ENCODE assay signal across 31 cellular contexts in genomic region chr1:109338091-109338490, GRCh38. TPM values are rescaled to one million over a fixed set of nuclear protein-coding genes. Genes with fewer than 3 reads are reported as not detected.
"Had no signal": no experiment of that assay in that cellular context is flagged by ENCODE, and none has a peak within 500 bp of the region (broad histone marks: within the 10 kb centered on the region; RNA-seq: fewer than 3 reads in every experiment).

No MANE protein-coding gene starts in this region.

- DNase-seq: heart left ventricle; hypothalamus; islet precursor cell; left ventricle myocardium inferior; mesendoderm; naive B cell; natural killer cell; occipital lobe; right lobe of liver; stimulated activated CD4-positive, alpha-beta T cell treated with anti-CD3 and anti-CD28 coated beads, Interleukin-4, amount 100 ng/mL, for 24 hours; stimulated activated naive CD4-positive, alpha-beta T cell; tibial artery; trophoblast cell; upper lobe of right lung had no signal

- H2AFZ ChIP-seq: parathyroid adenoma had no signal

- H3K4me1 ChIP-seq: parathyroid adenoma, suprapubic skin had no signal

- H3K36me3 Mint-ChIP-seq: naive B cell; natural killer cell; stimulated activated effector memory CD8-positive, alpha-beta T cell treated with anti-CD3 and anti-CD28 coated beads, Interleukin-12 subunit alpha, Interleukin-12 subunit beta, amount 100 ng/mL, for 72 hours had no signal

- H3K4me3 Mint-ChIP-seq: mesothelial cell of epicardium; naive B cell; natural killer cell; stimulated activated effector memory CD8-positive, alpha-beta T cell treated with anti-CD3 and anti-CD28 coated beads, Interleukin-12 subunit alpha, Interleukin-12 subunit beta, amount 100 ng/mL, for 72 hours; stimulated activated naive CD8-positive, alpha-beta T cell treated with anti-CD3 and anti-CD28 coated beads, Interleukin-15, Interleukin-2, amounts not matched to agents 100 ng/mL and 50 ng/mL, for 24 hours had no signal

- H3K27ac ChIP-seq: heart left ventricle, left ventricle myocardium inferior, neutrophil, parathyroid adenoma, right atrium auricular region, right lobe of liver, skin epidermis, suprapubic skin, thoracic aorta, tibial artery, upper lobe of right lung had no signal

- H3K79me2 ChIP-seq: parathyroid adenoma had no signal

- ATAC-seq: heart left ventricle; natural killer cell; right lobe of liver; stimulated activated effector memory CD8-positive, alpha-beta T cell treated with anti-CD3 and anti-CD28 coated beads, Interleukin-12 subunit alpha, Interleukin-12 subunit beta, amount 100 ng/mL, for 72 hours; upper lobe of right lung had no signal

- H3K4me3 ChIP-seq: heart left ventricle, left ventricle myocardium inferior, lung, right atrium auricular region, right lobe of liver, skin epidermis, suprapubic skin, thoracic aorta, tibial artery, upper lobe of right lung had no signal

- H3K9me3 Mint-ChIP-seq: natural killer cell; stimulated activated effector memory CD8-positive, alpha-beta T cell treated with anti-CD3 and anti-CD28 coated beads, Interleukin-12 subunit alpha, Interleukin-12 subunit beta, amount 100 ng/mL, for 72 hours; stimulated activated naive CD8-positive, alpha-beta T cell treated with anti-CD3 and anti-CD28 coated beads, Interleukin-15, Interleukin-2, amounts not matched to agents 100 ng/mL and 50 ng/mL, for 24 hours had no signal

- H3K4me1 Mint-ChIP-seq: naive B cell; natural killer cell; stimulated activated effector memory CD8-positive, alpha-beta T cell treated with anti-CD3 and anti-CD28 coated beads, Interleukin-12 subunit alpha, Interleukin-12 subunit beta, amount 100 ng/mL, for 72 hours had no signal

- H3K9ac ChIP-seq: parathyroid adenoma had no signal

- H3K27me3 Mint-ChIP-seq: naive B cell; stimulated activated naive CD8-positive, alpha-beta T cell treated with anti-CD3 and anti-CD28 coated beads, Interleukin-15, Interleukin-2, amounts not matched to agents 100 ng/mL and 50 ng/mL, for 24 hours had no signal

- H3K9me3 ChIP-seq: left ventricle myocardium inferior, neutrophil, right atrium auricular region, right lobe of liver, suprapubic skin, thoracic aorta, tibial artery, upper lobe of right lung had no signal

- H3K27ac Mint-ChIP-seq: mesothelial cell of epicardium; natural killer cell; stimulated activated effector memory CD8-positive, alpha-beta T cell treated with anti-CD3 and anti-CD28 coated beads, Interleukin-12 subunit alpha, Interleukin-12 subunit beta, amount 100 ng/mL, for 72 hours; stimulated activated naive CD8-positive, alpha-beta T cell treated with anti-CD3 and anti-CD28 coated beads, Interleukin-15, Interleukin-2, amounts not matched to agents 100 ng/mL and 50 ng/mL, for 24 hours had no signal

- H3K27me3 ChIP-seq: heart left ventricle, neutrophil, right atrium auricular region, right lobe of liver, suprapubic skin, tibial artery, upper lobe of right lung had no signal

RNA-seq across cellular contexts. Expression of gene MYBPHL, which starts 31.3 kb away (rescaled TPM):
- total RNA-seq: kidney epithelial cell, lower leg skin, mesothelial cell of epicardium, mononuclear cell, natural killer cell, occipital lobe, osteocyte, pulmonary artery endothelial cell, renal cortical epithelial cell, right lobe of liver, subcutaneous adipose tissue, suprapubic skin had no signal
